In the genomic region with DNA sequence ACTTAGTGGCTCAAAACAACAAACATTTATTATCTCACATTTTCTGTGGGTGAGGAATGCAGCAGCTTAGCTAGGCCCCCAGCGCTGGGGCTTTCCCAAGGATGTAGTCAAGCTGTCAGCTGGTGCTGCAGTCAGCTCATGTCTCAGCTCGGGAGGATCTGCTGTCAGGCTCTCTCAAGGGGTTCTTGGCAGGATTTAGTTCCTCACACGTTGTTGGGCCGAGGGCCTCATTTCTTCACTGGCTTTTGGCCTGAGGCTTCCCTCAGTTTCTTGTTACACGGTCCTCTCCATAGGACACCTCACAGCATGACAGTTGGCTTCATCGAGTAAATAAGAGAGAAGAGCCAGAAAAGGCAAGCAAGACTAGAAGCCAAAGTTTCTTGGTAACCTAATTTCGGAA, we compare ENCODE assay signal across 10 cellular contexts. TPM values are rescaled to one million over a fixed set of nuclear protein-coding genes. Genes with fewer than 3 reads are reported as not detected.
DNase-seq lines count a peak whose midpoint lies in the region; ATAC-seq, FAIRE-seq and TF ChIP-seq lines count a peak whose summit lies in the region.
"Had no signal": no experiment of that assay in that cellular context is flagged by ENCODE, and none has a peak within 500 bp of the region (broad histone marks: within the 10 kb centered on the region; RNA-seq: fewer than 3 reads in every experiment).

No MANE protein-coding gene starts in this region.

- H3K9me3 ChIP-seq in Peyer's patch, result no peaks in the 10 kb centered on the region
- H3K9me3 ChIP-seq in CD8-positive, alpha-beta memory T cell (ENCODE audit: low read length), result no peaks in the 10 kb centered on the region

- H3K4me1 ChIP-seq in Peyer's patch, result no peaks in the 10 kb centered on the region
- no peaks in the 10 kb centered on the region for H3K4me1 ChIP-seq in CD8-positive, alpha-beta memory T cell (ENCODE audit: insufficient read depth, low read length)

- peak; percentile 82 for DNase-seq in brain microvascular endothelial cell
- DNase-seq in natural killer cell treated with Interleukin-12 subunit alpha and Interleukin-12 subunit beta and Interleukin-15 and Interleukin-18, amount 100 ng/mL, for 72 hours (ENCODE audit: low spot score), result no peak
- no peak for DNase-seq in Peyer's patch
- DNase-seq in urothelium cell line (ENCODE audit: low spot score), result no peak
- no peak for DNase-seq in activated CD4-positive, alpha-beta T cell treated with anti-CD3 and anti-CD28 coated beads for 1 hour
- no peak for DNase-seq in CD8-positive, alpha-beta memory T cell
- DNase-seq: stimulated activated naive CD4-positive, alpha-beta T cell treated with Interleukin-2 at 50 U/mL for 16 hours had no signal

- TF ChIP-seq CTCF in brain microvascular endothelial cell (IDR thresholded peaks at IDR 0.05; ENCODE audit: low read depth, low read length, missing control alignments) (no peak), Peyer's patch (IDR thresholded peaks at IDR 0.05) (no peak)

- CTCF ChIA-PET in CD8-positive, alpha-beta memory T cell (lab: Charles Lee), result interaction anchor here (0.9 to 1.8 kb wide), 6 partner anchors 8 to 409 kb away, joined by 3 to 8 read pairs (median 4); partner anchors contain the start of genes ATR and U2SURP

- peak overlapping the region; percentile 54 for H3K27ac ChIP-seq in brain microvascular endothelial cell
- no peak overlapping the region for H3K27ac ChIP-seq in Peyer's patch
- no peak overlapping the region for H3K27ac ChIP-seq in CD8-positive, alpha-beta memory T cell (ENCODE audit: low read depth, low read length)

- no peak for TF ChIP-seq POLR2A in Peyer's patch (IDR thresholded peaks at IDR 0.05)

- in situ Hi-C loops in brain microvascular endothelial cell (cut with HindIII; ENCODE audit: low pct_ligation_motif_present, low sequenced_read_pairs), result no loop called here

- ATAC-seq in GM18520 (IDR thresholded peaks at IDR 0.05; ENCODE audit: unreplicated experiment), result peak; percentile 76
- ATAC-seq in HG02870 (IDR thresholded peaks at IDR 0.05; ENCODE audit: unreplicated experiment), result peak; percentile 60
- peak; percentile 48 to 65 for ATAC-seq in natural killer cell treated with Interleukin-12 subunit alpha and Interleukin-12 subunit beta and Interleukin-15 and Interleukin-18, amount 100 ng/mL, for 72 hours

- H3K36me3 ChIP-seq in brain microvascular endothelial cell (replicated peaks), result no peaks in the 10 kb centered on the region
- no peaks in the 10 kb centered on the region for H3K36me3 ChIP-seq in Peyer's patch
- H3K36me3 ChIP-seq in CD8-positive, alpha-beta memory T cell (ENCODE audit: insufficient read depth, low read length), result no peaks in the 10 kb centered on the region

- no peaks in the 10 kb centered on the region for H3K36me3 Mint-ChIP-seq in natural killer cell treated with Interleukin-12 subunit alpha and Interleukin-12 subunit beta and Interleukin-15 and Interleukin-18, amount 100 ng/mL, for 72 hours
- H3K36me3 Mint-ChIP-seq in CD8-positive, alpha-beta memory T cell, result no peaks in the 10 kb centered on the region

- H3K27me3 ChIP-seq in brain microvascular endothelial cell (replicated peaks), result no peaks in the 10 kb centered on the region
- H3K27me3 ChIP-seq in Peyer's patch, result no peaks in the 10 kb centered on the region
- no peaks in the 10 kb centered on the region for H3K27me3 ChIP-seq in CD8-positive, alpha-beta memory T cell (ENCODE audit: insufficient read depth, low read length, poor library complexity, severe bottlenecking)

- H3K9me3 Mint-ChIP-seq in natural killer cell treated with Interleukin-12 subunit alpha and Interleukin-12 subunit beta and Interleukin-15 and Interleukin-18, amount 100 ng/mL, for 72 hours, result no peaks in the 10 kb centered on the region
- no peaks in the 10 kb centered on the region for H3K9me3 Mint-ChIP-seq in CD8-positive, alpha-beta memory T cell

- H3K4me3 ChIP-seq in brain microvascular endothelial cell (ENCODE audit: low read depth, low read length) (no peak overlapping the region), Peyer's patch (no peak overlapping the region)
- H3K4me3 ChIP-seq in CD8-positive, alpha-beta memory T cell (ENCODE audit: low read length), result no peak overlapping the region

- H3K4me3 Mint-ChIP-seq in natural killer cell treated with Interleukin-12 subunit alpha and Interleukin-12 subunit beta and Interleukin-15 and Interleukin-18, amount 100 ng/mL, for 72 hours, result peak overlapping the region; percentile 6
- no peak overlapping the region for H3K4me3 Mint-ChIP-seq in CD8-positive, alpha-beta memory T cell

- POLR2A ChIA-PET in CD8-positive, alpha-beta memory T cell (lab: Charles Lee), result no interaction called here

- H3K4me1 Mint-ChIP-seq in natural killer cell treated with Interleukin-12 subunit alpha and Interleukin-12 subunit beta and Interleukin-15 and Interleukin-18, amount 100 ng/mL, for 72 hours (ENCODE audit: low read depth in 2 of 2), result peaks cover 4% of the 10 kb centered on the region in 2 donors
- no peaks in the 10 kb centered on the region for H3K4me1 Mint-ChIP-seq in CD8-positive, alpha-beta memory T cell

- FAIRE-seq in urothelium cell line (lab: Jason Lieb, UNC), result no peak

- no peak overlapping the region for H3K27ac Mint-ChIP-seq in natural killer cell treated with Interleukin-12 subunit alpha and Interleukin-12 subunit beta and Interleukin-15 and Interleukin-18, amount 100 ng/mL, for 72 hours
- no peak overlapping the region for H3K27ac Mint-ChIP-seq in CD8-positive, alpha-beta memory T cell

- peaks cover 12 to 18% of the 10 kb centered on the region in 2 donors for H3K27me3 Mint-ChIP-seq in natural killer cell treated with Interleukin-12 subunit alpha and Interleukin-12 subunit beta and Interleukin-15 and Interleukin-18, amount 100 ng/mL, for 72 hours
- peaks cover 5 to 42% of the 10 kb centered on the region in 2 donors for H3K27me3 Mint-ChIP-seq in CD8-positive, alpha-beta memory T cell

RNA-seq across cellular contexts. Expression of gene U2SURP, which starts 13.7 kb away (rescaled TPM):
- total RNA-seq in natural killer cell treated with Interleukin-12 subunit alpha and Interleukin-12 subunit beta and Interleukin-15 and Interleukin-18, amount 100 ng/mL, for 72 hours, result 100 to 1,000 TPM; 113 to 166 TPM
- 100 to 1,000 TPM in 1 of 4 donors, 10 to 100 TPM in 3; 67.4 to 138 (median 78.8) TPM for total RNA-seq in Peyer's patch
- total RNA-seq in CD8-positive, alpha-beta memory T cell, result 100 to 1,000 TPM; 146 to 148 TPM
- 121 TPM for polyA plus RNA-seq in CD8-positive, alpha-beta memory T cell

RNA-seq across cellular contexts. Expression of gene PAQR9, which starts 24.2 kb away (rescaled TPM):
- not detected for total RNA-seq in natural killer cell treated with Interleukin-12 subunit alpha and Interleukin-12 subunit beta and Interleukin-15 and Interleukin-18, amount 100 ng/mL, for 72 hours
- not detected for total RNA-seq in Peyer's patch
- total RNA-seq in CD8-positive, alpha-beta memory T cell, result not detected
- polyA plus RNA-seq in CD8-positive, alpha-beta memory T cell, result not detected
- polyA plus RNA-seq: esophagus had no signal
